1 cellular context compared by ENCODE assay signal in the genomic region with DNA sequence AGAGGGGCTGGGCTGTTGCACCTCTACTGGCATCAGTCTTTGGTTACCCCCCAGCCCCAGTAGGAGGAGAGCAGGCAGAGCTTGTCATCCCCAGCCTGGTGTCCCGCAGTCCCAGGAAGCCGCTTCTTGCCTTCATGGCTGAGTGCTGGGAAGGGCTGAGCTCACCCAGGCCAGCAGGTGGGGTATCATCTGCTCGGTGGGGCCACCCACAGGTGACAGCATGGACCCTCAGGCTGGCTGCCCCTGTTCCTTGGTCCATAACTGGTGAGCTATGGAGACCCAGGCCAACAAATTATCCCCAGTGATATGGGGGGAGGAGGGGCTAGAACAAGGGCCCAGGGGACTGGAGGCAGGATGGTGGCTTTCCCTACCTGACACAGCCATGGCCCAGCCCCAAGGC.
TF ChIP-seq lines count a peak whose summit lies in the region.

No MANE protein-coding gene starts in this region.

TF ChIP-seq in K562, 482 proteins besides CTCF, POLR2A, EP300 and RAD21 (continued from another document):
- TF ChIP-seq E4F1 (CRISPR knock-in tag; IDR thresholded peaks at IDR 0.05; ENCODE audit: borderline replicate concordance) = no peak
- no peak for TF ChIP-seq IFI16 (CRISPR knock-in tag; IDR thresholded peaks at IDR 0.05)
- TF ChIP-seq, protein P1, sequence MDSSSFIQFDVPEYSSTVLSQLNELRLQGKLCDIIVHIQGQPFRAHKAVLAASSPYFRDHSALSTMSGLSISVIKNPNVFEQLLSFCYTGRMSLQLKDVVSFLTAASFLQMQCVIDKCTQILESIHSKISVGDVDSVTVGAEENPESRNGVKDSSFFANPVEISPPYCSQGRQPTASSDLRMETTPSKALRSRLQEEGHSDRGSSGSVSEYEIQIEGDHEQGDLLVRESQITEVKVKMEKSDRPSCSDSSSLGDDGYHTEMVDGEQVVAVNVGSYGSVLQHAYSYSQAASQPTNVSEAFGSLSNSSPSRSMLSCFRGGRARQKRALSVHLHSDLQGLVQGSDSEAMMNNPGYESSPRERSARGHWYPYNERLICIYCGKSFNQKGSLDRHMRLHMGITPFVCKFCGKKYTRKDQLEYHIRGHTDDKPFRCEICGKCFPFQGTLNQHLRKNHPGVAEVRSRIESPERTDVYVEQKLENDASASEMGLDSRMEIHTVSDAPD (CRISPR knock-in tag; IDR thresholded peaks at IDR 0.05) = no peak
- no peak for TF ChIP-seq SRSF7 (optimal IDR thresholded peaks at IDR 0.05; ENCODE audit: low read depth, low read length)
- TF ChIP-seq ZNF76 (CRISPR knock-in tag; IDR thresholded peaks at IDR 0.05; ENCODE audit: borderline replicate concordance) = no peak
- no peak for TF ChIP-seq HDAC6 (IDR thresholded peaks at IDR 0.05; ENCODE audit: low read depth, low read length)
- TF ChIP-seq POLR3G (IDR thresholded peaks at IDR 0.05; ENCODE audit: extremely low read depth, insufficient read length, insufficient replicate concordance) = no peak
- no peak for TF ChIP-seq MGA (IDR thresholded peaks at IDR 0.05)
- no peak for TF ChIP-seq ATF4 (CRISPR knock-in tag; IDR thresholded peaks at IDR 0.05)
- no peak for TF ChIP-seq NFE2L1 (tag; IDR thresholded peaks at IDR 0.05; ENCODE audit: borderline replicate concordance, low read depth)
- TF ChIP-seq MBD2 (IDR thresholded peaks at IDR 0.05; ENCODE audit: borderline replicate concordance, low read depth) = no peak
- TF ChIP-seq EWSR1 (IDR thresholded peaks at IDR 0.05; ENCODE audit: borderline replicate concordance, low read depth, partially characterized antibody) = no peak
- no peak for TF ChIP-seq UBTF (IDR thresholded peaks at IDR 0.05; ENCODE audit: borderline replicate concordance in 1 of 2, low read depth in 2 of 2, low read length in 2 of 2)
